8 cellular contexts compared by ENCODE assay signal in genomic region chr20:62855120-62855519, GRCh38.
"Had no signal": no experiment of that assay in that cellular context is flagged by ENCODE, and none has a peak within 500 bp of the region (broad histone marks: within the 10 kb centered on the region; RNA-seq: fewer than 3 reads in every experiment).

No MANE protein-coding gene starts in this region.

- H3K4me3 ChIP-seq: GM23338 had no signal

- H2AFZ ChIP-seq: GM23338 had no signal

- H3K4me2 ChIP-seq: GM23338, KMS-11 had no signal

- ATAC-seq: GM23338 had no signal

- H3K27ac ChIP-seq: KMS-11 had no signal

- H3K9ac ChIP-seq: KMS-11 had no signal

- FAIRE-seq: H1, H54 had no signal

- DNase-seq: H9, HCEC 1CT, HFFc6, KBM-7 had no signal
